Comparison of ENCODE assay signal across 22 cellular contexts in genomic region chr14:69854598-69854997, GRCh38. TPM values are rescaled to one million over a fixed set of nuclear protein-coding genes. Genes with fewer than 3 reads are reported as not detected.
"Had no signal": no experiment of that assay in that cellular context is flagged by ENCODE, and none has a peak within 500 bp of the region (broad histone marks: within the 10 kb centered on the region; RNA-seq: fewer than 3 reads in every experiment).

No MANE protein-coding gene starts in this region.

- H3K27ac ChIP-seq: HL-60, KMS-11, SJSA1, SK-N-MC had no signal

- H3K9me3 ChIP-seq: SJSA1 had no signal

- H3K9me3 Mint-ChIP-seq: IgD-negative memory B cell had no signal

- H3K4me1 Mint-ChIP-seq: IgD-negative memory B cell had no signal

- H3K36me3 ChIP-seq: SJSA1 had no signal

- H3K9ac ChIP-seq: KMS-11 had no signal

- H3K4me2 ChIP-seq: KMS-11 had no signal

- H3K36me3 Mint-ChIP-seq: IgD-negative memory B cell had no signal

- DNase-seq: Kasumi-1, MM.1S, NCI-H1092 treated with DMSO at 0.1 percent for 48 hours, NCI-H1436, NCI-H187, NCI-H2029, NCI-H2081 treated with DMSO at 0.1 percent for 48 hours, NCI-H2171, NCI-H226, NCI-H446 treated with DMSO at 0.1 percent for 48 hours, NCI-H510A treated with DMSO at 0.1 percent for 48 hours, NCI-H526, Right ventricle myocardium superior, RPMI8226, SIG-M5 had no signal

- H3K4me1 ChIP-seq: SJSA1 had no signal

- H3K4me3 Mint-ChIP-seq: IgD-negative memory B cell had no signal

- H3K4me3 ChIP-seq: K562, SJSA1, SK-N-MC had no signal

- ATAC-seq: K562 had no signal

RNA-seq across cellular contexts. Expression of gene SMOC1, which starts 24.6 kb away (rescaled TPM):
- total RNA-seq: SJSA1 had no signal
- polyA plus RNA-seq: IgD-negative memory B cell, K562 had no signal

RNA-seq across cellular contexts. Expression of gene SLC10A1, which starts 57.6 kb away (rescaled TPM):
- total RNA-seq: K562, M059J, Right ventricle myocardium superior, SJSA1 had no signal
- polyA plus RNA-seq: IgD-negative memory B cell, K562 had no signal
